ENCODE assay signal across 11 cellular contexts in the genomic region with DNA sequence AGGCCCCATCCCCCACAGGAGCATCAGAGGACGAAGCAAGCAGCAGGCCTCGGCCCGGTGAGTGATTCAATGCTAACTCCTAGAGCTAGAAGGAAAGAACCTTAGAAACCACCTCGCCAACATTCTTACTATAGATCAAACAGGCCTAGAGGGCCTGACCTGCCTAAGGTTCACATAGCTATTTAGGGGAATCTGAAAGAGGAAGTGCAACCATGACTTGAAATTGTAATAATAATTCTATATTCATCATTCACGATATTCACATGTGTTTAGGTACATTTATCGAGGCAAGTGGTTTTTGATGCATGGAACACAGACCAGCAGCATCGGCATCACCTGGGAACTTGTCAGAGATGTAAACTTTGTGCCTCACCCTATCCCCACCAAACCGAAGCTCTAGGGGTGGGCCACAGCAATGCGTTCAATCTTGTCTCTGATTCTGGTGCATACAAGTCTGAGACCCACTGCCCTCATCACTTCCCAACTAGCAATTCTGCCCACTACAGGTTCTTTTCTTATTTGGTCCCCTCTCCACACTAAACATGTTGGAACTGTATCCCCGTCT.
DNase-seq lines count a peak whose midpoint lies in the region; ATAC-seq and TF ChIP-seq lines count a peak whose summit lies in the region.
"Had no signal": no experiment of that assay in that cellular context is flagged by ENCODE, and none has a peak within 500 bp of the region (broad histone marks: within the 10 kb centered on the region; RNA-seq: fewer than 3 reads in every experiment).

No MANE protein-coding gene starts in this region.

- H3K4me3 ChIP-seq in right atrium auricular region: no peak overlapping the region
- H3K4me3 ChIP-seq: testis had no signal

- no peak overlapping the region for H3K27ac ChIP-seq in right atrium auricular region
- H3K27ac ChIP-seq: testis, WERI-Rb-1 had no signal

- DNase-seq in HT-29 (ENCODE audit: low spot score): no peak
- DNase-seq in HUDEP-2 (lab: John Stamatoyannopoulos, UW; ENCODE audit: unreplicated experiment in 76 of 76): no peak
- DNase-seq in right atrium auricular region (ENCODE audit: low spot score): no peak
- no peak for DNase-seq in activated CD4-positive, alpha-beta T cell treated with anti-CD3 and anti-CD28 coated beads, Interleukin-2, amount 10 ng/mL, durations not matched to agents 24 days and 14 days
- DNase-seq: NCI-H1417 treated with DMSO at 0.1 percent for 48 hours, testis, WERI-Rb-1 had no signal

- intact Hi-C loops in activated CD4-positive, alpha-beta T cell treated with anti-CD3 and anti-CD28 coated beads, Interleukin-2, amount 10 ng/mL, durations not matched to agents 24 days and 14 days (cut with micrococcal nuclease): no loop called here

- no peaks in the 10 kb centered on the region for H3K36me3 ChIP-seq in right atrium auricular region
- H3K36me3 ChIP-seq: WERI-Rb-1 had no signal

- H3K27me3 Mint-ChIP-seq in activated CD4-positive, alpha-beta T cell treated with anti-CD3 and anti-CD28 coated beads, Interleukin-2, amount 10 ng/mL, durations not matched to agents 24 days and 14 days: no peaks in the 10 kb centered on the region

- H3K4me1 ChIP-seq in right atrium auricular region: no peaks in the 10 kb centered on the region
- H3K4me1 ChIP-seq: testis had no signal

- H3K27ac Mint-ChIP-seq in activated CD4-positive, alpha-beta T cell treated with anti-CD3 and anti-CD28 coated beads, Interleukin-2, amount 10 ng/mL, durations not matched to agents 24 days and 14 days: no peak overlapping the region

- H3K9me3 ChIP-seq in right atrium auricular region: no peaks in the 10 kb centered on the region
- H3K9me3 ChIP-seq: testis had no signal

- no peaks in the 10 kb centered on the region for H3K27me3 ChIP-seq in right atrium auricular region
- H3K27me3 ChIP-seq: testis had no signal

- peak; percentile 76 for ATAC-seq in GM18511 (IDR thresholded peaks at IDR 0.05; ENCODE audit: unreplicated experiment)
- peak; percentile 64 for ATAC-seq in GM21447 (IDR thresholded peaks at IDR 0.05; ENCODE audit: unreplicated experiment)
- ATAC-seq in HG03342 (IDR thresholded peaks at IDR 0.05; ENCODE audit: unreplicated experiment): peak; percentile 65
- peak; percentile 60 for ATAC-seq in esophagus mucosa

- no peak overlapping the region for H3K4me3 Mint-ChIP-seq in activated CD4-positive, alpha-beta T cell treated with anti-CD3 and anti-CD28 coated beads, Interleukin-2, amount 10 ng/mL, durations not matched to agents 24 days and 14 days

- peaks cover 14% of the 10 kb centered on the region for H3K4me1 Mint-ChIP-seq in activated CD4-positive, alpha-beta T cell treated with anti-CD3 and anti-CD28 coated beads, Interleukin-2, amount 10 ng/mL, durations not matched to agents 24 days and 14 days

- TF ChIP-seq CTCF in right atrium auricular region (IDR thresholded peaks at IDR 0.05): no peak

- H3K9me3 Mint-ChIP-seq in activated CD4-positive, alpha-beta T cell treated with anti-CD3 and anti-CD28 coated beads, Interleukin-2, amount 10 ng/mL, durations not matched to agents 24 days and 14 days: peaks cover 6% of the 10 kb centered on the region

- peaks cover 17% of the 10 kb centered on the region for H3K36me3 Mint-ChIP-seq in activated CD4-positive, alpha-beta T cell treated with anti-CD3 and anti-CD28 coated beads, Interleukin-2, amount 10 ng/mL, durations not matched to agents 24 days and 14 days (ENCODE audit: low read depth)
